In the genomic region with DNA sequence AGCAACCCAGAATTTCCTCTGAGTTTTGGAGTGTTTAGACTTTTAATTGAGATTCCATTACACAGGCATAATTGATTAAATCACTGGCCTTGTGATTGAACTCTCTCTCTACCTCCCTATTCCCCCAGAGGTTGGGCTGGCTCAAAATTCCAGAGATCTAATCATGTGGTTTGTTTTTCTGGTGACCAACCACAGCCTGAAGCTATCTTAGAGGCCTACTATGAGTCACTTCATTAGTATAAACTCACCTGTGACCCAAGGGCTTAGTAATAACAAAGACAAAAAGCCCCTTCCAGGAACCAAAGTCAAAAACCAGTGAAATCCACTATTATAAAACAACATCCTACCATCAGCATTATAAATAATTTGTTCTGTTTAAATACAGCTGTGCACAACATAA, we compare ENCODE assay signal across 17 cellular contexts.
A peak's percentile ranks its signal among the peaks of the same experiment; 100 is the strongest.
DNase-seq lines count a peak whose midpoint lies in the region; ATAC-seq, FAIRE-seq and TF ChIP-seq lines count a peak whose summit lies in the region.
"Had no signal": no experiment of that assay in that cellular context is flagged by ENCODE, and none has a peak within 500 bp of the region (broad histone marks: within the 10 kb centered on the region; RNA-seq: fewer than 3 reads in every experiment).

No MANE protein-coding gene starts in this region.

- H3K4me2 ChIP-seq in PC-9 (peak overlapping the region; percentile 26; the same call in 1 of the 2 replicates), mesenchymal stem cell (ENCODE audit: low read length, poor library complexity, severe bottlenecking) (no peak overlapping the region)

- no peak overlapping the region for H2BK15ac ChIP-seq in mesenchymal stem cell (ENCODE audit: low read depth, poor library complexity, severe bottlenecking)

- H2BK12ac ChIP-seq in mesenchymal stem cell (ENCODE audit: low read length in 2 of 2): no peak overlapping the region

- no peak overlapping the region for H3K18ac ChIP-seq in mesenchymal stem cell (ENCODE audit: low read depth in 1 of 2, low read length in 2 of 2)

- peak; percentile 72 for DNase-seq in ELF-1 (ENCODE audit: low read depth, low spot score)
- DNase-seq in PC-9: peak; percentile 29 to 76
- peak; percentile 80 for DNase-seq in bronchial epithelial cell (ENCODE audit: low read depth)
- peak; percentile 71 for DNase-seq in mesenchymal stem cell
- no peak for DNase-seq in tibial artery
- no peak for DNase-seq in CD8-positive, alpha-beta T cell
- DNase-seq in cerebellar cortex (ENCODE audit: low spot score): no peak
- DNase-seq: activated CD4-positive, alpha-beta T cell treated with anti-CD3 and anti-CD28 coated beads for 48 hours; activated T-cell treated with anti-CD3 and anti-CD28 coated beads, Interleukin-2, amount 50 U/mL, for 48 hours; aorta; BE2C; DMS53; immature natural killer cell; NCI-H2029; pancreas had no signal

- intact Hi-C loops in PC-9 (cut with micrococcal nuclease; ENCODE audit: unreplicated experiment) (no loop called here), tibial artery (cut with DNase I; ENCODE audit: low total_unique reads) (no loop called here)
- intact Hi-C loops in CD8-positive, alpha-beta T cell (cut with DNase I, micrococcal nuclease): no loop called here

- peaks cover 14% of the 10 kb centered on the region for H3K4me1 ChIP-seq in PC-9 (replicated peaks; ENCODE audit: insufficient read depth)
- H3K4me1 ChIP-seq in mesenchymal stem cell (ENCODE audit: control insufficient read depth, insufficient read depth, low read depth, low read length): no peaks in the 10 kb centered on the region
- peaks cover 0 to 9% (median 0%) of the 10 kb centered on the region in 4 donors for H3K4me1 ChIP-seq in tibial artery
- H3K4me1 ChIP-seq in CD8-positive, alpha-beta T cell (ENCODE audit: insufficient read depth, low read length): no peaks in the 10 kb centered on the region
- H3K4me1 ChIP-seq: BE2C, pancreas had no signal

- no peak overlapping the region for H3K4ac ChIP-seq in mesenchymal stem cell (ENCODE audit: low read depth in 1 of 2, low read length in 2 of 2)

- H3K79me2 ChIP-seq in PC-9 (ENCODE audit: low read depth): no peaks in the 10 kb centered on the region

- H3K27me3 Mint-ChIP-seq in CD8-positive, alpha-beta T cell (ENCODE audit: low read depth): no peaks in the 10 kb centered on the region

- 0 out of 2 replicates have a peak overlapping the region, but pooled peaks have one; percentile 3 for H3K27ac ChIP-seq in PC-9
- no peak overlapping the region for H3K27ac ChIP-seq in mesenchymal stem cell (ENCODE audit: low read length, poor library complexity, severe bottlenecking)
- no peak overlapping the region for H3K27ac ChIP-seq in tibial artery
- no peak overlapping the region for H3K27ac ChIP-seq in CD8-positive, alpha-beta T cell (ENCODE audit: low read depth, low read length)
- H3K27ac ChIP-seq: pancreas had no signal

- no peak overlapping the region for H4K91ac ChIP-seq in mesenchymal stem cell (ENCODE audit: low read length)

- TF ChIP-seq CTCF in PC-9 (conservative IDR thresholded peaks at IDR 0.05): no peak
- TF ChIP-seq CTCF in bronchial epithelial cell (IDR thresholded peaks at IDR 0.05; ENCODE audit: insufficient read depth, low read length, severe bottlenecking): no peak
- TF ChIP-seq CTCF in tibial artery (IDR thresholded peaks at IDR 0.05): no peak
- TF ChIP-seq CTCF in CD8-positive, alpha-beta T cell (IDR thresholded peaks at IDR 0.05): no peak

- no peak for ATAC-seq in CD8-positive, alpha-beta T cell
- ATAC-seq in GM21723 (IDR thresholded peaks at IDR 0.05; ENCODE audit: unreplicated experiment): no peak
- ATAC-seq: pancreas had no signal

- no peak overlapping the region for H3K23ac ChIP-seq in mesenchymal stem cell (ENCODE audit: low read length in 2 of 2)

- H3K36me3 ChIP-seq in PC-9 (ENCODE audit: low read depth) (no peaks in the 10 kb centered on the region), bronchial epithelial cell (ENCODE audit: control insufficient read depth, insufficient read depth, low read length) (no peaks in the 10 kb centered on the region), mesenchymal stem cell (ENCODE audit: control insufficient read depth in 1 of 2, insufficient read depth in 2 of 2, low read depth in 1 of 2, low read length in 2 of 2) (peaks cover 0 to 3% of the 10 kb centered on the region in 2 experiments), tibial artery (no peaks in the 10 kb centered on the region)
- H3K36me3 ChIP-seq in CD8-positive, alpha-beta T cell (ENCODE audit: insufficient read depth, low read length): no peaks in the 10 kb centered on the region
- H3K36me3 ChIP-seq: BE2C, pancreas had no signal

- H3K9me2 ChIP-seq in PC-9 (ENCODE audit: insufficient read depth): no peaks in the 10 kb centered on the region

- H4K8ac ChIP-seq in mesenchymal stem cell (ENCODE audit: low read length): no peak overlapping the region

- no peaks in the 10 kb centered on the region for H4K20me1 ChIP-seq in PC-9 (ENCODE audit: insufficient read depth)

- H3K9ac ChIP-seq in mesenchymal stem cell (ENCODE audit: low read length): no peak overlapping the region

- H2AFZ ChIP-seq in PC-9 (no peak overlapping the region), mesenchymal stem cell (ENCODE audit: low read depth, low read length) (no peak overlapping the region)

- POLR2A ChIA-PET in PC-9 (lab: Charles Lee; ENCODE audit: unreplicated experiment): interaction anchor here (0.6 kb wide), 1 partner anchor 313 kb away, joined by 5 read pairs; no protein-coding TSS in a partner anchor
- POLR2A ChIA-PET in CD8-positive, alpha-beta T cell (lab: Charles Lee): no interaction called here

- CTCF ChIA-PET in PC-9 (lab: Charles Lee): no interaction called here
- CTCF ChIA-PET in CD8-positive, alpha-beta T cell (lab: Charles Lee): no interaction called here

- peaks cover 14% of the 10 kb centered on the region; the same call in 1 of the 2 replicates for H3K9me3 ChIP-seq in PC-9 (ENCODE audit: insufficient read depth, low read depth)
- H3K9me3 ChIP-seq in mesenchymal stem cell (ENCODE audit: control insufficient read depth, low read length): peaks cover 8% of the 10 kb centered on the region
- peaks cover 0 to 15% (median 11%) of the 10 kb centered on the region in 3 donors for H3K9me3 ChIP-seq in tibial artery
- no peaks in the 10 kb centered on the region for H3K9me3 ChIP-seq in CD8-positive, alpha-beta T cell (ENCODE audit: low read length)
- H3K9me3 ChIP-seq: pancreas had no signal

- peaks cover 9% of the 10 kb centered on the region for H3K9me3 Mint-ChIP-seq in CD8-positive, alpha-beta T cell

- no peak overlapping the region for H3K14ac ChIP-seq in mesenchymal stem cell (ENCODE audit: low read length in 2 of 2)

- BruUV-seq in PC-9 (replicated peaks; lab: Mats Ljungman, UMichigan): no TSS peak

- no peak overlapping the region for H2BK120ac ChIP-seq in mesenchymal stem cell (ENCODE audit: low read depth, low read length)

- no peak for FAIRE-seq in bronchial epithelial cell (lab: Jason Lieb, UNC)
- FAIRE-seq: pancreas had no signal

- no peak overlapping the region for H2AK5ac ChIP-seq in mesenchymal stem cell (ENCODE audit: low read length, severe bottlenecking)

- no peaks in the 10 kb centered on the region for H3K27me3 ChIP-seq in PC-9 (ENCODE audit: insufficient read depth, low read depth)
- no peaks in the 10 kb centered on the region for H3K27me3 ChIP-seq in bronchial epithelial cell (ENCODE audit: control insufficient read depth, insufficient read depth, low read length)
- H3K27me3 ChIP-seq in mesenchymal stem cell (ENCODE audit: control insufficient read depth in 1 of 2, insufficient read depth in 1 of 2, low read length in 2 of 2): no peaks in the 10 kb centered on the region
- H3K27me3 ChIP-seq in tibial artery: no peaks in the 10 kb centered on the region
- no peaks in the 10 kb centered on the region for H3K27me3 ChIP-seq in CD8-positive, alpha-beta T cell (ENCODE audit: insufficient read depth, low read length)
- H3K27me3 ChIP-seq: BE2C, pancreas had no signal

- H3K36me3 Mint-ChIP-seq in CD8-positive, alpha-beta T cell: no peaks in the 10 kb centered on the region
- H3K36me3 Mint-ChIP-seq: immature natural killer cell had no signal

- no peak overlapping the region for H3K4me3 Mint-ChIP-seq in CD8-positive, alpha-beta T cell
- H3K4me3 Mint-ChIP-seq: immature natural killer cell; T-helper 2 cell treated with Interferon-gamma antibody and Interleukin-4, amounts not matched to agents 5 μg/mL and 100 μg/mL, for 36 hours had no signal

- H3K27ac Mint-ChIP-seq in CD8-positive, alpha-beta T cell: no peak overlapping the region
- H3K27ac Mint-ChIP-seq: immature natural killer cell; T-helper 2 cell treated with Interferon-gamma antibody and Interleukin-4, amounts not matched to agents 5 μg/mL and 100 μg/mL, for 36 hours had no signal

- no peaks in the 10 kb centered on the region for H3K79me1 ChIP-seq in mesenchymal stem cell (replicated peaks; ENCODE audit: low read length, poor library complexity, severe bottlenecking)

- H3K4me3 ChIP-seq in PC-9: no peak overlapping the region
- no peak overlapping the region for H3K4me3 ChIP-seq in bronchial epithelial cell (ENCODE audit: low read depth, low read length)
- H3K4me3 ChIP-seq in mesenchymal stem cell (ENCODE audit: insufficient read depth in 1 of 2, low read depth in 1 of 2, low read length in 2 of 2): no peak overlapping the region
- H3K4me3 ChIP-seq in tibial artery: no peak overlapping the region
- no peak overlapping the region for H3K4me3 ChIP-seq in CD8-positive, alpha-beta T cell (ENCODE audit: low read depth, low read length)
- H3K4me3 ChIP-seq: pancreas had no signal

- no peaks in the 10 kb centered on the region for H3K4me1 Mint-ChIP-seq in CD8-positive, alpha-beta T cell (ENCODE audit: low read depth)
- H3K4me1 Mint-ChIP-seq: immature natural killer cell had no signal

- no peaks in the 10 kb centered on the region; the same call in 1 of the 2 replicates for H3F3A ChIP-seq in PC-9 (ENCODE audit: insufficient read depth, low read depth)

- no peak overlapping the region for H2BK5ac ChIP-seq in mesenchymal stem cell (ENCODE audit: low read depth, low read length, poor library complexity, severe bottlenecking)

Comparison
In these comparisons a context has a peak if more than half of its experiments do, and no peak if none do; other contexts are left out.
1. DNase-seq: peak in ELF-1 (single experiment), PC-9 (2 of 2), bronchial epithelial cell (single experiment) and mesenchymal stem cell (single experiment); none in tibial artery (0 of 2), CD8-positive, alpha-beta T cell (0 of 7) and cerebellar cortex (single experiment).